Comparison of ENCODE assay signal across 1 cellular context in genomic region chr3:184018424-184018973, GRCh38.
TF ChIP-seq lines count a peak whose summit lies in the region.

No MANE protein-coding gene starts in this region.

TF ChIP-seq in GM23338, 12 proteins besides CTCF, POLR2A, EP300 and RAD21 (continued from another document):
- no peak for TF ChIP-seq ZNF331 (CRISPR knock-in tag; IDR thresholded peaks at IDR 0.05; ENCODE audit: low read depth)
